22 cellular contexts compared by ENCODE assay signal in genomic region chr4:8121236-8122015, GRCh38. TPM values are rescaled to one million over a fixed set of nuclear protein-coding genes. Genes with fewer than 3 reads are reported as not detected.
DNase-seq lines count a peak whose midpoint lies in the region; ATAC-seq, FAIRE-seq and TF ChIP-seq lines count a peak whose summit lies in the region.
"Had no signal": no experiment of that assay in that cellular context is flagged by ENCODE, and none has a peak within 500 bp of the region (broad histone marks: within the 10 kb centered on the region; RNA-seq: fewer than 3 reads in every experiment).

No MANE protein-coding gene starts in this region.

- WGBS in GM12878 (ENCODE audit: insufficient coverage, insufficient replicate concordance, low lambda C conversion rate, missing lambda C conversion rate), result 38% methylated on average over 17 of the region's 17 CpGs
- WGBS in trophoblast cell (ENCODE audit: extremely low coverage, insufficient coverage, insufficient read length), result no CpG with 5 or more reads among the region's 17 CpGs
- WGBS in thyroid gland, 2 donors, result 73 to 76% methylated on average over 2 to 6 of the region's 17 CpGs
- 84 to 94% (median 92%) methylated on average over 10 to 17 of the region's 17 CpGs for WGBS in heart left ventricle, 4 donors

- TF ChIP-seq EP300 in GM12878 (IDR thresholded peaks at IDR 0.05; ENCODE audit: borderline replicate concordance in 1 of 2, control insufficient read depth in 1 of 2, low read depth in 2 of 2, low read length in 2 of 2), result no peak

- no peak overlapping the region for H2BK120ac ChIP-seq in trophoblast cell (ENCODE audit: insufficient read depth, low read length, poor library complexity)

- no TSS peak for BruUV-seq in GM12878 (replicated peaks; lab: Mats Ljungman, UMichigan)

- TF ChIP-seq POLR2A in GM12878 (IDR thresholded peaks at IDR 0.05; ENCODE audit: low read depth, low read length) (no peak), thyroid gland (IDR thresholded peaks at IDR 0.05) (no peak), heart left ventricle (IDR thresholded peaks at IDR 0.05) (no peak)

- no peak for FAIRE-seq in GM12878 (lab: Jason Lieb, UNC)
- FAIRE-seq: A549, GM12891 had no signal

- no peak overlapping the region for H3K27ac ChIP-seq in GM12878 (ENCODE audit: control insufficient read depth, insufficient read depth)
- H3K27ac ChIP-seq in trophoblast cell (ENCODE audit: low read depth, low read length), result no peak overlapping the region
- H3K27ac ChIP-seq in thyroid gland, result peak overlapping the region in 1 of 3 donors; percentile 24
- H3K27ac ChIP-seq in heart left ventricle, result no peak overlapping the region
- H3K27ac ChIP-seq: A549, KMS-11, PC-9, SK-N-MC had no signal

- no peak overlapping the region for H4K12ac ChIP-seq in trophoblast cell (ENCODE audit: low read depth, low read length)

- H3K4ac ChIP-seq in trophoblast cell (ENCODE audit: low read depth, low read length), result no peak overlapping the region

- H4K91ac ChIP-seq in trophoblast cell (ENCODE audit: low read depth, low read length), result peak overlapping the region; percentile 12

- peak overlapping the region; percentile 40 for H2AK5ac ChIP-seq in trophoblast cell (ENCODE audit: low read length)

- no peak for TF ChIP-seq RAD21 in GM12878 (IDR thresholded peaks at IDR 0.05; ENCODE audit: insufficient read depth, low read depth, low read length)

- no peak for TF ChIP-seq CTCF in GM12878 (IDR thresholded peaks at IDR 0.05 in 2 of 3, conservative IDR thresholded peaks at IDR 0.05 in 1 of 3; ENCODE audit: control insufficient read depth in 2 of 3, extremely low read depth in 1 of 3, insufficient read depth in 1 of 3, low read depth in 3 of 3, low read length in 3 of 3)
- no peak for TF ChIP-seq CTCF in thyroid gland (IDR thresholded peaks at IDR 0.05)
- TF ChIP-seq CTCF in heart left ventricle (IDR thresholded peaks at IDR 0.05), result no peak

- H3K9me3 ChIP-seq in GM12878 (replicated peaks; ENCODE audit: control insufficient read depth, insufficient read depth, low read length), result no peaks in the 10 kb centered on the region
- H3K9me3 ChIP-seq in trophoblast cell (ENCODE audit: insufficient read depth, low read depth, low read length), result peaks cover 7% of the 10 kb centered on the region
- H3K9me3 ChIP-seq in thyroid gland, result no peaks in the 10 kb centered on the region
- H3K9me3 ChIP-seq in heart left ventricle, result no peaks in the 10 kb centered on the region
- H3K9me3 ChIP-seq: A549 had no signal

- H3K18ac ChIP-seq in trophoblast cell (ENCODE audit: low read length), result peak overlapping the region; percentile 12

- RAD21 ChIA-PET in GM12878 (lab: Charles Lee; ENCODE audit: unreplicated experiment), result no interaction called here

- no peaks in the 10 kb centered on the region for H3K4me1 ChIP-seq in GM12878 (ENCODE audit: control insufficient read depth, insufficient read depth, low read length)
- H3K4me1 ChIP-seq in trophoblast cell (ENCODE audit: control insufficient read depth in 1 of 2, insufficient read depth in 2 of 2, low read length in 2 of 2), result peaks cover 14 to 17% of the 10 kb centered on the region in 2 experiments
- peaks cover 16 to 34% of the 10 kb centered on the region in 2 donors for H3K4me1 ChIP-seq in thyroid gland
- H3K4me1 ChIP-seq in heart left ventricle, result peaks cover 0 to 36% (median 16%) of the 10 kb centered on the region in 12 donors
- H3K4me1 ChIP-seq: A549 had no signal

- H3K4me2 ChIP-seq in GM12878 (ENCODE audit: control insufficient read depth, insufficient read depth) (no peak overlapping the region), trophoblast cell (ENCODE audit: low read length) (no peak overlapping the region)
- H3K4me2 ChIP-seq: A549, KMS-11, PC-9 had no signal

- SMC1A ChIA-PET in GM12878 (lab: Charles Lee; ENCODE audit: uncharacterized antibody, unreplicated experiment), result no interaction called here

- peaks cover 6% of the 10 kb centered on the region for H3K79me1 ChIP-seq in trophoblast cell (ENCODE audit: low read length)

- DNase-seq in H7, result peak; percentile 52
- no peak for DNase-seq in GM12878 (ENCODE audit: low read depth, low spot score)
- DNase-seq in trophoblast cell, result no peak
- peak; percentile 84 to 90 for DNase-seq in thyroid gland
- DNase-seq in effector CD8-positive, alpha-beta T cell (lab: John Stamatoyannopoulos, UW), result no peak
- DNase-seq in heart left ventricle, result no peak
- DNase-seq: CD4-positive, alpha-beta T cell; COR-L47; DND-41; HCEC 1CT; NCI-H1092 treated with DMSO at 0.1 percent for 48 hours; NCI-H1436 treated with DMSO at 0.1 percent for 48 hours; NCI-H2029; NCI-H2227 treated with DMSO at 0.1 percent for 48 hours; PC-9; RPMI8226; SHP77 treated with DMSO at 0.1 percent for 48 hours had no signal

- no peak overlapping the region for H4K8ac ChIP-seq in trophoblast cell (ENCODE audit: low read depth, low read length)

- H3K14ac ChIP-seq in trophoblast cell (ENCODE audit: low read length), result no peak overlapping the region

- ATAC-seq in GM12878 (peak; percentile 42), heart left ventricle (no peak), GM19452 (IDR thresholded peaks at IDR 0.05; ENCODE audit: unreplicated experiment) (no peak)
- ATAC-seq: A549 had no signal

- no peak overlapping the region for H2AFZ ChIP-seq in GM12878 (ENCODE audit: control insufficient read depth, low read depth, low read length)
- H2AFZ ChIP-seq in trophoblast cell (ENCODE audit: insufficient read depth, low read length, poor library complexity), result no peak overlapping the region
- H2AFZ ChIP-seq: PC-9 had no signal

- H3K79me2 ChIP-seq in GM12878 (ENCODE audit: control insufficient read depth, insufficient read depth, low read length) (no peaks in the 10 kb centered on the region), trophoblast cell (ENCODE audit: control insufficient read depth, insufficient read depth, low read length, poor library complexity) (no peaks in the 10 kb centered on the region)

- H3K23ac ChIP-seq in trophoblast cell (ENCODE audit: low read length), result no peak overlapping the region

- H3K36me3 ChIP-seq in H7 (replicated peaks; ENCODE audit: control insufficient read depth, insufficient read depth, low read length), result no peaks in the 10 kb centered on the region
- H3K36me3 ChIP-seq in GM12878 (ENCODE audit: control insufficient read depth in 2 of 2, insufficient read depth in 2 of 2, low read length in 1 of 2), result no peaks in the 10 kb centered on the region
- no peaks in the 10 kb centered on the region for H3K36me3 ChIP-seq in trophoblast cell (ENCODE audit: control insufficient read depth in 1 of 2, insufficient read depth in 2 of 2, low read length in 2 of 2)
- no peaks in the 10 kb centered on the region for H3K36me3 ChIP-seq in thyroid gland
- H3K36me3 ChIP-seq in heart left ventricle, result no peaks in the 10 kb centered on the region

- H2BK12ac ChIP-seq in trophoblast cell (ENCODE audit: low read length), result peak overlapping the region; percentile 2

- H3K4me3 ChIP-seq in H7 (ENCODE audit: insufficient read depth, low read depth, low read length), result no peak overlapping the region
- H3K4me3 ChIP-seq in GM12878, result no peak overlapping the region
- H3K4me3 ChIP-seq in trophoblast cell (ENCODE audit: low read depth, low read length), result no peak overlapping the region
- no peak overlapping the region for H3K4me3 ChIP-seq in thyroid gland (replicated peaks in 1 of 3)
- H3K4me3 ChIP-seq in heart left ventricle, result no peak overlapping the region
- H3K4me3 ChIP-seq: A549, PC-9, SK-N-MC had no signal

- POLR2A ChIA-PET in GM12878 (lab: Charles Lee), result no interaction called here

- H3K27me3 ChIP-seq in H7 (ENCODE audit: control insufficient read depth, insufficient read depth, low read length) (no peaks in the 10 kb centered on the region), GM12878 (replicated peaks in 1 of 2; ENCODE audit: control insufficient read depth in 2 of 2, insufficient read depth in 2 of 2, low read length in 1 of 2) (no peaks in the 10 kb centered on the region; a peak in 1 of 4 replicates), trophoblast cell (ENCODE audit: insufficient read depth, low read length) (no peaks in the 10 kb centered on the region), thyroid gland (no peaks in the 10 kb centered on the region), heart left ventricle (no peaks in the 10 kb centered on the region)

- H4K20me1 ChIP-seq in GM12878 (ENCODE audit: control insufficient read depth, insufficient read depth), result no peaks in the 10 kb centered on the region

- H3K9ac ChIP-seq in GM12878 (ENCODE audit: control insufficient read depth, insufficient read depth, low read length) (no peak overlapping the region), trophoblast cell (ENCODE audit: low read length) (no peak overlapping the region)
- H3K9ac ChIP-seq: KMS-11 had no signal

- CTCF ChIA-PET in GM12878 (lab: Yijun Ruan, JAX), result no interaction called here

- H2BK5ac ChIP-seq in trophoblast cell (ENCODE audit: low read depth, low read length, poor library complexity), result no peak overlapping the region

- in situ Hi-C loops in GM12878 (cut with MboI), result no loop called here

- intact Hi-C loops in GM12878 (cut with micrococcal nuclease; ENCODE audit: unreplicated experiment) (no loop called here), thyroid gland (cut with DNase I) (no loop called here), heart left ventricle (cut with DNase I) (no loop called here)

TF ChIP-seq in GM12878, 131 proteins besides CTCF, POLR2A, EP300 and RAD21:
- TF ChIP-seq RUNX3 (IDR thresholded peaks at IDR 0.05; ENCODE audit: low read length) (no peak), BACH1 (IDR thresholded peaks at IDR 0.05; ENCODE audit: borderline replicate concordance) (no peak)

RNA-seq across cellular contexts. Expression of gene ABLIM2, which starts 37.2 kb away (rescaled TPM):
- 1.6 and 1.9 TPM in 2 replicates for total RNA-seq in H7 (2014; rRNA removed; shearing (Covaris generic))
- total RNA-seq in GM12878 (2013; cell fraction: nucleolus; rRNA removed), result 0.37 and 0.42 TPM in 2 replicates
- not detected in 2 replicates for total RNA-seq in GM12878 (2014; rRNA removed)
- total RNA-seq in GM12878 (2014; rRNA removed; fragmentation: Illumina TruSeq; extraction: Trizol), result not detected in 2 replicates
- 0.15 TPM in 1 of 2 replicates, not detected in the other for total RNA-seq in GM12878 (2021)
- not detected for polyA plus RNA-seq in GM12878 (2011; ENCODE audit: low read depth)
- 0.04 and 0.05 TPM in 2 replicates for polyA plus RNA-seq in GM12878 (2011; rRNA removed)
- polyA plus RNA-seq in GM12878 (2011; cell fraction: cytosol; rRNA removed), result 0.03 TPM in 2 replicates
- polyA plus RNA-seq in GM12878 (2011; cell fraction: nucleus; rRNA removed), result 0.09 and 1.5 TPM in 2 replicates
- polyA plus RNA-seq in GM12878 (2012), result 0.07 and 0.14 TPM in 2 replicates
- 0.33 TPM in 1 of 2 replicates, not detected in the other for polyA plus RNA-seq in GM12878 (2014; fragmentation: Illumina TruSeq; extraction: Trizol)
- polyA plus RNA-seq in GM12878 (2014; fragmentation: Nextera tagmentation; extraction: Ambion mirVana), result under 1 TPM in 1 of 2 experiments, not detected in 1; 0.03 TPM
- polyA plus RNA-seq in GM12878 (2014; rRNA removed), result not detected in 2 replicates
- polyA plus RNA-seq in GM12878 (2016; fragmentation: Nextera tagmentation; extraction: Ambion mirVana), result not detected
- polyA minus RNA-seq in GM12878 (2011; rRNA and poly(A)+ RNA removed), result not detected in 2 replicates
- polyA minus RNA-seq in GM12878 (2011; cell fraction: cytosol; rRNA and poly(A)+ RNA removed), result not detected in 2 replicates
- polyA minus RNA-seq in GM12878 (2011; cell fraction: nucleus; rRNA and poly(A)+ RNA removed), result 0.29 TPM in 1 of 2 replicates, not detected in the other
- 3.0 and 3.2 TPM in 2 replicates for polyA plus RNA-seq in trophoblast cell (2013)
- total RNA-seq in thyroid gland, result 10 to 100 TPM in 2 of 4 donors, 1 to 10 TPM in 2; 9.2 to 24.0 (median 12.3) TPM
- total RNA-seq in heart left ventricle, result 10 to 100 TPM; 14.3 to 25.8 (median 18.4) TPM
- polyA plus RNA-seq in heart left ventricle, result 10 to 100 TPM; 11.1 to 27.9 TPM

Comparison
In these comparisons a context has a peak if more than half of its experiments do, and no peak if none do; other contexts are left out.
1. DNase-seq: peak in H7 (single experiment) and thyroid gland (2 of 2); none in GM12878 (single experiment), trophoblast cell (0 of 2), effector CD8-positive, alpha-beta T cell (single experiment) and heart left ventricle (0 of 5).